Comparison of ENCODE assay signal across 27 cellular contexts in genomic region chr19:4531562-4532165, GRCh38. TPM values are rescaled to one million over a fixed set of nuclear protein-coding genes. Genes with fewer than 3 reads are reported as not detected.
DNase-seq lines count a peak whose midpoint lies in the region; ATAC-seq and TF ChIP-seq lines count a peak whose summit lies in the region.
"Had no signal": no experiment of that assay in that cellular context is flagged by ENCODE, and none has a peak within 500 bp of the region (broad histone marks: within the 10 kb centered on the region; RNA-seq: fewer than 3 reads in every experiment).

No MANE protein-coding gene starts in this region.

- no peaks in the 10 kb centered on the region for H3K9me3 ChIP-seq in IMR-90 (ENCODE audit: control insufficient read depth, insufficient read depth, low read length)
- H3K9me3 ChIP-seq in trophoblast cell (ENCODE audit: insufficient read depth, low read depth, low read length), result peaks cover 4% of the 10 kb centered on the region

- POLR2A ChIA-PET in IMR-90 (lab: Charles Lee; ENCODE audit: unreplicated experiment), result no interaction called here

- DNase-seq in DMS79 treated with DMSO at 0.1 percent for 48 hours (lab: John Stamatoyannopoulos, UW) (peak; percentile 6), DMS79 (lab: John Stamatoyannopoulos, UW) (no peak), IMR-90 (no peak), left colon (no peak), trophoblast cell (no peak)
- DNase-seq in stimulated activated naive CD4-positive, alpha-beta T cell (lab: John Stamatoyannopoulos, UW), result no peak
- DNase-seq in stimulated activated CD4-positive, alpha-beta T cell treated with anti-CD3 and anti-CD28 coated beads, Interleukin-2, amount 100 ng/mL, for 48 hours, result no peak
- DNase-seq: activated CD4-positive, alpha-beta T cell treated with anti-CD3 and anti-CD28 coated beads, Interleukin-2, amount 50 U/mL, for 1 hour; activated CD8-positive, alpha-beta memory T cell treated with anti-CD3 and anti-CD28 coated beads, Interleukin-2, amount 10 ng/mL, durations not matched to agents 7 days and 5 days; activated naive CD4-positive, alpha-beta T cell treated with anti-CD3 and anti-CD28 coated beads, Interleukin-2, amount 50 U/mL, for 16 hours; anterior cingulate cortex; CD4-positive, alpha-beta memory T cell; DMS 273 treated with DMSO at 0.1 percent for 48 hours; islet precursor cell; NCI-H1105 treated with DMSO at 0.1 percent for 48 hours; NCI-H2107; NCI-H526; small intestine; stimulated activated CD4-positive, alpha-beta T cell treated with anti-CD3 and anti-CD28 coated beads, Interleukin-4, amount 100 ng/mL, for 24 hours; WERI-Rb-1 had no signal

- H3K36me3 ChIP-seq in IMR-90 (ENCODE audit: control insufficient read depth, insufficient read depth, low read length) (no peaks in the 10 kb centered on the region), trophoblast cell (ENCODE audit: control insufficient read depth in 1 of 2, insufficient read depth in 2 of 2, low read length in 2 of 2) (no peaks in the 10 kb centered on the region)
- H3K36me3 ChIP-seq: WERI-Rb-1 had no signal

- H3K18ac ChIP-seq in IMR-90 (ENCODE audit: low read depth, low read length) (no peak overlapping the region), trophoblast cell (ENCODE audit: low read length) (no peak overlapping the region)

- no peak for ATAC-seq in IMR-90 (ENCODE audit: low read depth)
- peak; percentile 47 for ATAC-seq in left colon
- ATAC-seq in GM19328 (IDR thresholded peaks at IDR 0.05; ENCODE audit: unreplicated experiment), result no peak
- ATAC-seq: activated CD8-positive, alpha-beta memory T cell treated with anti-CD3 and anti-CD28 coated beads, Interleukin-2, amount 10 ng/mL, durations not matched to agents 7 days and 5 days; GM23338 had no signal

- no peak overlapping the region for H2BK12ac ChIP-seq in trophoblast cell (ENCODE audit: low read length)

- H2BK5ac ChIP-seq in IMR-90 (ENCODE audit: low read depth, low read length, poor library complexity, severe bottlenecking) (no peak overlapping the region), trophoblast cell (ENCODE audit: low read depth, low read length, poor library complexity) (no peak overlapping the region)

- no peak overlapping the region for H2BK15ac ChIP-seq in IMR-90 (ENCODE audit: low read depth, low read length)

- H3K4ac ChIP-seq in IMR-90 (ENCODE audit: low read depth, low read length) (no peak overlapping the region), trophoblast cell (ENCODE audit: low read depth, low read length) (no peak overlapping the region)

- no peaks in the 10 kb centered on the region for H3K9me1 ChIP-seq in IMR-90 (ENCODE audit: insufficient read depth, low read length)

- H3K27me3 ChIP-seq in IMR-90 (ENCODE audit: control insufficient read depth, insufficient read depth, low read length) (peaks cover 39% of the 10 kb centered on the region), trophoblast cell (ENCODE audit: insufficient read depth, low read length) (peaks cover 3% of the 10 kb centered on the region)

- no TSS peak for BruUV-seq in IMR-90 (replicated peaks; lab: Mats Ljungman, UMichigan)

- H3K27ac ChIP-seq in IMR-90 (ENCODE audit: insufficient read depth, low read length) (no peak overlapping the region), trophoblast cell (ENCODE audit: low read depth, low read length) (no peak overlapping the region)
- H3K27ac ChIP-seq: 22Rv1, RWPE1, SK-N-MC, WERI-Rb-1 had no signal

- TF ChIP-seq RAD21 in IMR-90 (IDR thresholded peaks at IDR 0.05; ENCODE audit: low read length), result no peak

- intact Hi-C loops in IMR-90 (cut with micrococcal nuclease) (no loop called here), left colon (cut with DNase I, micrococcal nuclease) (no loop called here)

- H4K12ac ChIP-seq in trophoblast cell (ENCODE audit: low read depth, low read length), result no peak overlapping the region

- H2BK20ac ChIP-seq in IMR-90 (ENCODE audit: low read depth, low read length), result no peak overlapping the region

- H3K4me2 ChIP-seq in IMR-90 (ENCODE audit: low read depth, low read length) (no peak overlapping the region), trophoblast cell (ENCODE audit: low read length) (no peak overlapping the region)
- H3K4me2 ChIP-seq: GM23338 had no signal

- H3K4me3 ChIP-seq in IMR-90 (ENCODE audit: insufficient read depth, low read depth, low read length) (no peak overlapping the region), trophoblast cell (ENCODE audit: low read depth, low read length) (peak overlapping the region; percentile 36)
- H3K4me3 ChIP-seq: GM23338, SK-N-MC had no signal

- H3K14ac ChIP-seq in IMR-90 (replicated peaks; ENCODE audit: low read depth, low read length) (no peak overlapping the region), trophoblast cell (ENCODE audit: low read length) (no peak overlapping the region)

- CTCF ChIA-PET in IMR-90 (lab: Yijun Ruan, JAX), result no interaction called here

- no peak for TF ChIP-seq CTCF in IMR-90 (conservative IDR thresholded peaks at IDR 0.05; ENCODE audit: low read depth, low read length)

- H2AK9ac ChIP-seq in IMR-90 (replicated peaks; ENCODE audit: low read depth, low read length, poor library complexity), result peak overlapping the region; percentile 37

- H3K79me1 ChIP-seq in IMR-90 (ENCODE audit: low read depth in 1 of 2, low read length in 2 of 2) (no peaks in the 10 kb centered on the region), trophoblast cell (ENCODE audit: low read length) (no peaks in the 10 kb centered on the region)

- dilution Hi-C loops in IMR-90 (cut with HindIII; ENCODE audit: low sequenced_read_pairs, unreplicated experiment), result no loop called here

- in situ Hi-C loops in IMR-90 (cut with MboI; ENCODE audit: low sequenced_read_pairs), result no loop called here

- H2AFZ ChIP-seq in IMR-90 (replicated peaks; ENCODE audit: low read length, poor library complexity) (no peak overlapping the region), trophoblast cell (ENCODE audit: insufficient read depth, low read length, poor library complexity) (no peak overlapping the region)
- H2AFZ ChIP-seq: GM23338 had no signal

- H3K23ac ChIP-seq in IMR-90 (ENCODE audit: low read depth, low read length) (no peak overlapping the region), trophoblast cell (ENCODE audit: low read length) (no peak overlapping the region)

- H3K9ac ChIP-seq in IMR-90 (ENCODE audit: low read depth, low read length) (no peak overlapping the region), trophoblast cell (ENCODE audit: low read length) (no peak overlapping the region)

- no peaks in the 10 kb centered on the region for H3K79me2 ChIP-seq in trophoblast cell (ENCODE audit: control insufficient read depth, insufficient read depth, low read length, poor library complexity)

- H3K4me1 ChIP-seq in IMR-90 (ENCODE audit: control insufficient read depth, insufficient read depth, low read length) (no peaks in the 10 kb centered on the region; the same call in 1 of the 2 replicates), trophoblast cell (ENCODE audit: control insufficient read depth in 1 of 2, insufficient read depth in 2 of 2, low read length in 2 of 2) (peaks cover 0 to 8% of the 10 kb centered on the region in 2 experiments)

- H2AK5ac ChIP-seq in IMR-90 (ENCODE audit: low read depth, low read length) (no peak overlapping the region), trophoblast cell (ENCODE audit: low read length) (no peak overlapping the region)

- H3K56ac ChIP-seq in IMR-90 (ENCODE audit: extremely low read depth, insufficient read depth, low read length), result no peak overlapping the region

- no peaks in the 10 kb centered on the region; the same call in 1 of the 2 replicates for H4K20me1 ChIP-seq in IMR-90 (ENCODE audit: insufficient read depth, low read length)

- no peak overlapping the region for H4K5ac ChIP-seq in IMR-90 (ENCODE audit: low read depth, low read length)

- H4K8ac ChIP-seq in IMR-90 (ENCODE audit: low read depth in 2 of 2, low read length in 2 of 2) (no peak overlapping the region), trophoblast cell (ENCODE audit: low read depth, low read length) (no peak overlapping the region)

- H2BK120ac ChIP-seq in IMR-90 (ENCODE audit: low read depth, low read length), result no peak overlapping the region
- no peak overlapping the region for H2BK120ac ChIP-seq in trophoblast cell (ENCODE audit: insufficient read depth, low read length, poor library complexity)

- H4K91ac ChIP-seq in IMR-90 (ENCODE audit: insufficient read depth, low read depth, low read length), result no peak overlapping the region
- no peak overlapping the region for H4K91ac ChIP-seq in trophoblast cell (ENCODE audit: low read depth, low read length)

- no peak for TF ChIP-seq POLR2A in IMR-90 (IDR thresholded peaks at IDR 0.05; ENCODE audit: low read depth, low read length)

- 69% methylated on average over 12 of the region's 28 CpGs; no CpG with 5 or more reads in 1 of the 2 experiments for WGBS in IMR-90 (ENCODE audit: extremely low coverage in 2 of 2, insufficient read length in 1 of 2), 2 experiments
- no CpG with 5 or more reads among the region's 28 CpGs for WGBS in trophoblast cell (ENCODE audit: extremely low coverage, insufficient coverage, insufficient read length)

RNA-seq across cellular contexts. Expression of gene PLIN5, which starts 3.4 kb away (rescaled TPM):
- total RNA-seq in IMR-90 (2012; rRNA removed), result not detected in 2 replicates
- not detected in 2 replicates for polyA plus RNA-seq in IMR-90 (2012; rRNA removed)
- 0.03 and 0.05 TPM in 2 replicates for polyA plus RNA-seq in IMR-90 (2012; cell fraction: cytosol; rRNA removed)
- 0.36 and 0.41 TPM in 2 replicates for polyA plus RNA-seq in IMR-90 (2012; cell fraction: nucleus; rRNA removed; ENCODE audit: low replicate concordance)
- total RNA-seq in left colon, result 1 to 10 TPM; 1.9 to 2.2 TPM
- 0.17 and 0.22 TPM in 2 replicates for polyA plus RNA-seq in trophoblast cell (2013)
- total RNA-seq: activated CD8-positive, alpha-beta memory T cell treated with anti-CD3 and anti-CD28 coated beads, Interleukin-2, amount 10 ng/mL, durations not matched to agents 7 days and 5 days; MCF 10A; myocyte had no signal

RNA-seq across cellular contexts. Expression of gene LRG1, which starts 8.2 kb away (rescaled TPM):
- total RNA-seq in IMR-90 (2012; rRNA removed), result not detected in 2 replicates
- 0.03 TPM in 1 of 2 replicates, not detected in the other for polyA plus RNA-seq in IMR-90 (2012; rRNA removed)
- polyA plus RNA-seq in IMR-90 (2012; cell fraction: cytosol; rRNA removed), result 0.01 and 0.07 TPM in 2 replicates
- polyA plus RNA-seq in IMR-90 (2012; cell fraction: nucleus; rRNA removed; ENCODE audit: low replicate concordance), result not detected in 2 replicates
- total RNA-seq in left colon, result 10 to 100 TPM; 11.6 to 31.8 TPM
- polyA plus RNA-seq in trophoblast cell (2013), result 1.7 and 1.8 TPM in 2 replicates
- total RNA-seq: CD4-positive, alpha-beta memory T cell had no signal

RNA-seq across cellular contexts. Expression of gene PLIN4, which starts 13.4 kb away (rescaled TPM):
- total RNA-seq in IMR-90 (2012; rRNA removed), result under 0.01 TPM in 2 replicates
- 0.07 and 0.09 TPM in 2 replicates for polyA plus RNA-seq in IMR-90 (2012; rRNA removed)
- polyA plus RNA-seq in IMR-90 (2012; cell fraction: cytosol; rRNA removed), result 0.09 and 0.10 TPM in 2 replicates
- polyA plus RNA-seq in IMR-90 (2012; cell fraction: nucleus; rRNA removed; ENCODE audit: low replicate concordance), result 0.09 and 0.20 TPM in 2 replicates
- total RNA-seq in left colon, result 10 to 100 TPM in 1 of 2 donors, under 1 TPM in 1; 0.24 to 12.0 TPM
- polyA plus RNA-seq in trophoblast cell (2013), result 0.48 and 0.50 TPM in 2 replicates
- total RNA-seq: activated CD8-positive, alpha-beta memory T cell treated with anti-CD3 and anti-CD28 coated beads, Interleukin-2, amount 10 ng/mL, durations not matched to agents 7 days and 5 days had no signal

RNA-seq across cellular contexts. Expression of gene SEMA6B, which starts 27.8 kb away (rescaled TPM):
- 0.18 and 0.28 TPM in 2 replicates for total RNA-seq in IMR-90 (2012; rRNA removed)
- 0.72 and 0.73 TPM in 2 replicates for polyA plus RNA-seq in IMR-90 (2012; rRNA removed)
- 0.63 and 1.6 TPM in 2 replicates for polyA plus RNA-seq in IMR-90 (2012; cell fraction: cytosol; rRNA removed)
- 0.31 and 0.55 TPM in 2 replicates for polyA plus RNA-seq in IMR-90 (2012; cell fraction: nucleus; rRNA removed; ENCODE audit: low replicate concordance)
- 1 to 10 TPM; 2.6 to 2.8 TPM for total RNA-seq in left colon
- polyA plus RNA-seq in trophoblast cell (2013), result 0.36 and 0.38 TPM in 2 replicates
- total RNA-seq: activated CD8-positive, alpha-beta memory T cell treated with anti-CD3 and anti-CD28 coated beads, Interleukin-2, amount 10 ng/mL, durations not matched to agents 7 days and 5 days had no signal
- polyA plus RNA-seq: CD4-positive, alpha-beta memory T cell had no signal

RNA-seq across cellular contexts. Expression of gene HDGFL2, which starts 59.6 kb away (rescaled TPM):
- total RNA-seq in IMR-90 (2012; rRNA removed), result 35.8 and 45.5 TPM in 2 replicates
- polyA plus RNA-seq in IMR-90 (2012; rRNA removed), result 48.5 and 53.0 TPM in 2 replicates
- 52.7 and 54.3 TPM in 2 replicates for polyA plus RNA-seq in IMR-90 (2012; cell fraction: cytosol; rRNA removed)
- 90.4 and 123 TPM in 2 replicates for polyA plus RNA-seq in IMR-90 (2012; cell fraction: nucleus; rRNA removed; ENCODE audit: low replicate concordance)
- total RNA-seq in left colon, result 10 to 100 TPM; 29.9 to 39.3 TPM
- 48.0 and 49.8 TPM in 2 replicates for polyA plus RNA-seq in trophoblast cell (2013)

Comparison
In these comparisons a context has a peak if more than half of its experiments do, and no peak if none do; other contexts are left out.
1. RNA of gene LRG1, which starts 8.2 kb away (total RNA-seq): 11.6 to 31.8 TPM in left colon; not detected in IMR-90; every median in the first group is over 10 times any median in the second.